In genomic region chrX:53135581-53135980, GRCh38 we compare ENCODE assay signal across 25 cellular contexts.
"Had no signal": no experiment of that assay in that cellular context is flagged by ENCODE, and none has a peak within 500 bp of the region (broad histone marks: within the 10 kb centered on the region; RNA-seq: fewer than 3 reads in every experiment).

No MANE protein-coding gene starts in this region.

- H3K27ac Mint-ChIP-seq: IgD-negative memory B cell had no signal

- H3K4me1 Mint-ChIP-seq: IgD-negative memory B cell had no signal

- H3K27ac ChIP-seq: HL-60, KMS-11 had no signal

- H3K4me3 Mint-ChIP-seq: IgD-negative memory B cell had no signal

- FAIRE-seq: HTR-8/SVneo, K562, RCC 7860 had no signal

- H3K4me2 ChIP-seq: KMS-11, SK-N-SH had no signal

- DNase-seq: Kasumi-1, MV-4-11, NCI-H1048, NCI-H1105, NCI-H1417, NCI-H1436 treated with DMSO at 0.1 percent for 48 hours, NCI-H187, NCI-H2029, NCI-H2081 treated with DMSO at 0.1 percent for 48 hours, NCI-H2171, NCI-H226, NCI-H446, NCI-H510A, NCI-H69, NCI-H774, Right ventricle myocardium superior, RPMI8226, SIG-M5, SK-N-SH had no signal

- H3K9ac ChIP-seq: KMS-11, SK-N-SH had no signal

- H3K4me3 ChIP-seq: K562 had no signal

- ATAC-seq: K562 had no signal

- H3K9me3 ChIP-seq: SK-N-SH had no signal

- H3K9me3 Mint-ChIP-seq: IgD-negative memory B cell had no signal
